26 cellular contexts compared by ENCODE assay signal in genomic region chr10:43774234-43774769, GRCh38.
"Had no signal": no experiment of that assay in that cellular context is flagged by ENCODE, and none has a peak within 500 bp of the region (broad histone marks: within the 10 kb centered on the region; RNA-seq: fewer than 3 reads in every experiment).

No MANE protein-coding gene starts in this region.

- H3K9me3 Mint-ChIP-seq: activated T-helper 1 cell treated with anti-CD3 and anti-CD28 coated beads, Interleukin-12 subunit alpha, Interleukin-12 subunit beta, Interleukin-2, Interleukin-4 antibody, amounts not matched to agents 30 ng/mL and 10 ng/mL and 1 ng/mL, durations not matched to agents 14 hours and 24 hours and 36 hours; T-helper 1 cell treated with Interleukin-12 subunit alpha and Interleukin-12 subunit beta and Interleukin-4 antibody, amounts not matched to agents 30 μg/mL and 1 μg/mL, for 36 hours had no signal

- DNase-seq: activated CD4-positive, alpha-beta T cell treated with anti-CD3 and anti-CD28 coated beads for 1 hour; activated CD4-positive, alpha-beta T cell treated with anti-CD3 and anti-CD28 coated beads, Interleukin-2, amount 50 U/mL, for 48 hours; activated CD8-positive, alpha-beta memory T cell treated with anti-CD3 and anti-CD28 coated beads, Interleukin-2, amount 10 ng/mL, durations not matched to agents 7 days and 5 days; activated effector memory CD4-positive, alpha-beta T cell treated with Interleukin-2 at 50 U/mL for 16 hours; activated naive CD4-positive, alpha-beta T cell; activated T-cell treated with anti-CD3 and anti-CD28 coated beads, Interleukin-2, amount 50 U/mL, for 24 hours; aorta; caudate nucleus; Karpas-422; NCI-H1048; NCI-H2029; NCI-H2107; NCI-H2171 treated with DMSO at 0.1 percent for 48 hours; NCI-H345; NCI-H510A; NCI-H526 treated with DMSO at 0.1 percent for 48 hours; NCI-H82; OCI-M1; RPMI8226 had no signal

- H3K27ac ChIP-seq: breast epithelium, SJSA1 had no signal

- H3K36me3 Mint-ChIP-seq: activated CD8-positive, alpha-beta memory T cell treated with anti-CD3 and anti-CD28 coated beads, Interleukin-2, amount 10 ng/mL, durations not matched to agents 7 days and 5 days; WTC11 had no signal

- H3K4me3 Mint-ChIP-seq: activated CD4-positive, alpha-beta T cell treated with anti-CD3 and anti-CD28 coated beads, Interleukin-2, amount 10 ng/mL, durations not matched to agents 24 days and 14 days; activated CD8-positive, alpha-beta memory T cell treated with anti-CD3 and anti-CD28 coated beads, Interleukin-2, amount 10 ng/mL, durations not matched to agents 7 days and 5 days; activated naive CD4-positive, alpha-beta T cell treated with anti-CD3 and anti-CD28 coated beads, Interleukin-2, amount 50 U/mL, for 24 hours; activated T-cell treated with anti-CD3 and anti-CD28 coated beads, Interleukin-2, amount 50 U/mL, for 24 hours; activated T-helper 1 cell treated with anti-CD3 and anti-CD28 coated beads, Interleukin-12 subunit alpha, Interleukin-12 subunit beta, Interleukin-2, Interleukin-4 antibody, amounts not matched to agents 30 ng/mL and 10 ng/mL and 1 ng/mL, durations not matched to agents 14 hours and 24 hours and 36 hours; T-helper 1 cell treated with Interleukin-12 subunit alpha and Interleukin-12 subunit beta and Interleukin-4 antibody, amounts not matched to agents 30 μg/mL and 1 μg/mL, for 36 hours; WTC11 had no signal

- H3K4me1 Mint-ChIP-seq: WTC11 had no signal

- H3K27ac Mint-ChIP-seq: activated CD4-positive, alpha-beta T cell treated with anti-CD3 and anti-CD28 coated beads, Interleukin-2, amount 10 ng/mL, durations not matched to agents 24 days and 14 days; activated CD8-positive, alpha-beta memory T cell treated with anti-CD3 and anti-CD28 coated beads, Interleukin-2, amount 10 ng/mL, durations not matched to agents 7 days and 5 days; activated naive CD4-positive, alpha-beta T cell treated with anti-CD3 and anti-CD28 coated beads, Interleukin-2, amount 50 U/mL, for 24 hours; activated T-cell treated with anti-CD3 and anti-CD28 coated beads, Interleukin-2, amount 50 U/mL, for 24 hours; activated T-helper 1 cell treated with anti-CD3 and anti-CD28 coated beads, Interleukin-12 subunit alpha, Interleukin-12 subunit beta, Interleukin-2, Interleukin-4 antibody, amounts not matched to agents 30 ng/mL and 10 ng/mL and 1 ng/mL, durations not matched to agents 14 hours and 24 hours and 36 hours; T-helper 1 cell treated with Interleukin-12 subunit alpha and Interleukin-12 subunit beta and Interleukin-4 antibody, amounts not matched to agents 30 μg/mL and 1 μg/mL, for 36 hours; WTC11 had no signal
